ENCODE assay signal across 8 cellular contexts in genomic region chr13:26985285-26985878, GRCh38.
DNase-seq lines count a peak whose midpoint lies in the region; ATAC-seq and TF ChIP-seq lines count a peak whose summit lies in the region.

No MANE protein-coding gene starts in this region.

- TF ChIP-seq CTCF in GM12874 (IDR thresholded peaks at IDR 0.05; ENCODE audit: insufficient read depth, low read depth, low read length) = peak; percentile 63

- DNase-seq in NCI-H2227 treated with DMSO at 0.1 percent for 48 hours (lab: John Stamatoyannopoulos, UW) (peak; percentile 56), kidney tubule cell (ENCODE audit: low spot score) (peak; percentile 79)
- DNase-seq in activated CD4-positive, CD25-positive, alpha-beta regulatory T cell (lab: John Stamatoyannopoulos, UW) = peak; percentile 21 to 51 (median 29)
- peak; percentile 54 for DNase-seq in central memory CD4-positive, alpha-beta T cell
- peak; percentile 54 for DNase-seq in stimulated activated CD4-positive, alpha-beta T cell treated with anti-CD3 and anti-CD28 coated beads, Interleukin-4, amount 100 ng/mL, for 1 hour

- peak; percentile 63 for ATAC-seq in HG03039 (IDR thresholded peaks at IDR 0.05; ENCODE audit: unreplicated experiment)
- ATAC-seq in HG03025 (IDR thresholded peaks at IDR 0.05; ENCODE audit: low FRiP score, unreplicated experiment) = no peak

Comparison
In these comparisons a context has a peak if more than half of its experiments do, and no peak if none do; other contexts are left out.
1. DNase-seq: peak in every context shown above with its lines; median percentile 79 in kidney tubule cell; 56 in NCI-H2227 treated with DMSO at 0.1 percent for 48 hours; 54 in central memory CD4-positive, alpha-beta T cell; 54 in stimulated activated CD4-positive, alpha-beta T cell treated with anti-CD3 and anti-CD28 coated beads, Interleukin-4, amount 100 ng/mL, for 1 hour; 29 in activated CD4-positive, CD25-positive, alpha-beta regulatory T cell.